8 cellular contexts compared by ENCODE assay signal in the genomic region with DNA sequence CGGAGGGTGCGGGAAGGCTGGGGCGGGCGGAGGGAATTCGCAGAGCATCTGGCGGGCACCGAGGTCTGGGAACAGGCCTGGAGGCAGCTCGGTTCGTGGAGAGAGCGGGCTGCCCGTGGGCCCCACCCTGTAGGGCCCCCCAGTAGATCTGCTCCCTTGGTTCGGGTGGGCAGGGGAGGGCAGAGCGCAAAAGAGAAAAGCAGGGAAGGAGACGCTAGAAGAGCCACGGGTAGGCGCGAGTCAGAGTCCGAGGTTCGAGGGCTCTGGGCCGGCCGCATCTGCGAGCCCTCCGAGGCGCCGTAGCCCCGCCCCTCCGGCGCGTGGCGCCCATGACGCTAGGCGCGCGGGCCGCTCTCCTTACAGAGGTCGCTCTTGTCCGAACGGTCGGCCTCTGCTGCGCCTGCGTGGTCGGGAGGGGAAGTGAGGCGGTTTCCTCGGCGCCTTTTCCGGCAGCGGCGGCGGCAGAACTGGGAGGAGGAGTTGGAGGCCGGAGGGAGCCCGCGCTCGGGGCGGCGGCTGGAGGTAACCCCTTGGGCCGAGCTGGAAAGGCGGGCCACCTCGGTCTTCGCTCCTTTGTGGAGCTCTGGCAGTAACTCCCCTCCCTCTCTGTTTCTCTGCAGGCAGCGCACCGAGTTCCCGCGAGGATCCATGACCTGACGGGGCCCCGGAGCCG. TPM values are rescaled to one million over a fixed set of nuclear protein-coding genes. Genes with fewer than 3 reads are reported as not detected.
DNase-seq lines count a peak whose midpoint lies in the region; ATAC-seq and TF ChIP-seq lines count a peak whose summit lies in the region.

Gene ARF6, plus strand, starts transcription at position 447 of the 673 bp plus-strand sequence. CDS start 655 bp downstream, outside the sequence.

- DNase-seq in GM04503 (ENCODE audit: low read depth) (peak; percentile 81), HEK293T (ENCODE audit: extremely low spot score) (peak; percentile 94), MV-4-11 (lab: John Stamatoyannopoulos, UW) (peak; percentile 96), SK-MEL-5 (ENCODE audit: low read depth, low spot score) (peak; percentile 97), non-pigmented ciliary epithelial cell (ENCODE audit: low read depth) (peak; percentile 75), superior temporal gyrus (ENCODE audit: extremely low spot score) (peak; percentile 97)
- peak; percentile 98 for DNase-seq in activated naive CD4-positive, alpha-beta T cell treated with anti-CD3 and anti-CD28 coated beads for 36 hours

- no peak for TF ChIP-seq EP300 in gastroesophageal sphincter (IDR thresholded peaks at IDR 0.05)

- H3K4me1 ChIP-seq in gastroesophageal sphincter: peaks cover 0 to 49% (median 26%) of the 10 kb centered on the region in 3 donors

- TF ChIP-seq CTCF in gastroesophageal sphincter (IDR thresholded peaks at IDR 0.05): peak in 2 of 4 experiments; percentile 10 to 33

- no peaks in the 10 kb centered on the region for H3K9me3 Mint-ChIP-seq in activated naive CD4-positive, alpha-beta T cell treated with anti-CD3 and anti-CD28 coated beads for 36 hours

- WGBS in gastroesophageal sphincter (ENCODE audit: low coverage in 1 of 2), 2 donors: 0% methylated on average over 6 to 11 of the region's 66 CpGs

- in situ Hi-C loops in SK-MEL-5 (cut with HindIII; ENCODE audit: low pct_unique_long_range_greater_than_20kb, low sequenced_read_pairs): no loop called here

- peak within 1 kb of the TSS; percentile 100 for H3K27ac Mint-ChIP-seq in activated naive CD4-positive, alpha-beta T cell treated with anti-CD3 and anti-CD28 coated beads for 36 hours

- peak; percentile 88 to 95 for TF ChIP-seq POLR2A in gastroesophageal sphincter (IDR thresholded peaks at IDR 0.05)

- H3K27me3 Mint-ChIP-seq in activated naive CD4-positive, alpha-beta T cell treated with anti-CD3 and anti-CD28 coated beads for 36 hours (ENCODE audit: low read depth): no peaks in the 10 kb centered on the region

- POLR2A ChIA-PET in HEK293T (lab: Yijun Ruan, JAX): interaction anchor here (0.6 to 2.7 kb wide), 29 partner anchors 11 to 298 kb away, joined by 3 to 25 read pairs (median 5); partner anchors contain the start of genes KLHDC2 and NEMF

- H3K4me1 Mint-ChIP-seq in activated naive CD4-positive, alpha-beta T cell treated with anti-CD3 and anti-CD28 coated beads for 36 hours (ENCODE audit: low read depth): peaks cover 19% of the 10 kb centered on the region

- peaks cover 40% of the 10 kb centered on the region for H3K36me3 Mint-ChIP-seq in activated naive CD4-positive, alpha-beta T cell treated with anti-CD3 and anti-CD28 coated beads for 36 hours (ENCODE audit: low read depth)

- H3K9me3 ChIP-seq in gastroesophageal sphincter: no peaks in the 10 kb centered on the region

- H3K4me3 Mint-ChIP-seq in activated naive CD4-positive, alpha-beta T cell treated with anti-CD3 and anti-CD28 coated beads for 36 hours: peak within 1 kb of the TSS; percentile 100

- peak within 1 kb of the TSS; percentile 97 to 99 for H3K4me3 ChIP-seq in gastroesophageal sphincter

- no peaks in the 10 kb centered on the region for H3K27me3 ChIP-seq in gastroesophageal sphincter

- H3K36me3 ChIP-seq in gastroesophageal sphincter: no peaks in the 10 kb centered on the region

- ATAC-seq in gastroesophageal sphincter: peak; percentile 98

- intact Hi-C loops in activated naive CD4-positive, alpha-beta T cell treated with anti-CD3 and anti-CD28 coated beads for 36 hours (cut with micrococcal nuclease): loop anchor here (1.0 to 10.0 kb wide), 8 partner anchors 13 to 932 kb away; partner anchors contain the start of gene RPS29

- peak within 1 kb of the TSS; percentile 99 to 100 (median 100) for H3K27ac ChIP-seq in gastroesophageal sphincter

- CTCF ChIA-PET in HEK293T (lab: Yijun Ruan, JAX): interaction anchor here (0.5 to 1.8 kb wide), 3 partner anchors 27 to 307 kb away, joined by 4 to 12 read pairs (median 5); no protein-coding TSS in a partner anchor
- CTCF ChIA-PET in activated naive CD4-positive, alpha-beta T cell treated with anti-CD3 and anti-CD28 coated beads for 36 hours (lab: Charles Lee): interaction anchor here (0.5 to 3.2 kb wide), 15 partner anchors 13 to 333 kb away, joined by 3 to 22 read pairs (median 4); no protein-coding TSS in a partner anchor

TF ChIP-seq in HEK293T, 16 proteins besides CTCF, POLR2A, EP300 and RAD21:
- no peak for TF ChIP-seq SP1 (IDR thresholded peaks at IDR 0.05)
- TF ChIP-seq ELF4 (IDR thresholded peaks at IDR 0.05): peak; percentile 28; the same call in 1 of the 2 replicates
- TF ChIP-seq L3MBTL2 (conservative IDR thresholded peaks at IDR 0.05): peak; percentile 85

RNA-seq across cellular contexts. Expression of gene ARF6, which starts in this region (rescaled TPM):
- 39.5 and 46.5 TPM in 2 replicates for total RNA-seq in SK-MEL-5 (2014; rRNA removed; shearing (Covaris generic))
- polyA plus RNA-seq in SK-MEL-5 (2015; cell fraction: cytosol; rRNA removed): 80.7 and 83.2 TPM in 2 replicates
- polyA plus RNA-seq in SK-MEL-5 (2015; cell fraction: nucleus; rRNA removed): 26.2 and 31.7 TPM in 2 replicates
- 100 to 1,000 TPM; 128 to 129 TPM for total RNA-seq in activated naive CD4-positive, alpha-beta T cell treated with anti-CD3 and anti-CD28 coated beads for 36 hours
- total RNA-seq in gastroesophageal sphincter: 10 to 100 TPM; 43.1 to 59.6 (median 51.3) TPM

Comparison
In these comparisons a context has a peak if more than half of its experiments do, and no peak if none do; other contexts are left out.
1. Peak in every context shown above with its lines: DNase-seq, ATAC-seq, H3K4me3 ChIP-seq and H3K27ac ChIP-seq.